Comparison of ENCODE assay signal across 9 cellular contexts in genomic region chr11:93322207-93322606, GRCh38. TPM values are rescaled to one million over a fixed set of nuclear protein-coding genes. Genes with fewer than 3 reads are reported as not detected.
"Had no signal": no experiment of that assay in that cellular context is flagged by ENCODE, and none has a peak within 500 bp of the region (broad histone marks: within the 10 kb centered on the region; RNA-seq: fewer than 3 reads in every experiment).

No MANE protein-coding gene starts in this region.

- FAIRE-seq: HepG2, HTR-8/SVneo, K562 had no signal

- H3K27ac ChIP-seq: HL-60 had no signal

- H3K4me3 ChIP-seq: K562 had no signal

- ATAC-seq: HepG2, K562 had no signal

- DNase-seq: IMR-90, KBM-7 had no signal

RNA-seq across cellular contexts. Expression of gene DEUP1, which starts 8.3 kb away (rescaled TPM):
- total RNA-seq: HepG2, HT-29, HT1080, IMR-90 had no signal
- polyA plus RNA-seq: HepG2, IgD-negative memory B cell, IMR-90 had no signal
